1 cellular context compared by ENCODE assay signal in genomic region chr1:169312084-169312954, GRCh38.
TF ChIP-seq lines count a peak whose summit lies in the region.

No MANE protein-coding gene starts in this region.

TF ChIP-seq in K562, 482 proteins besides CTCF, POLR2A, EP300 and RAD21 (continued from another document and continues in another):
- TF ChIP-seq AFF1 (IDR thresholded peaks at IDR 0.05; ENCODE audit: low read depth in 1 of 2, partially characterized antibody in 2 of 2) (peak in 1 of 2 experiments; percentile 80), HNRNPLL (IDR thresholded peaks at IDR 0.05; ENCODE audit: low read depth, low read length, poor library complexity, severe bottlenecking) (no peak), TEAD4 (IDR thresholded peaks at IDR 0.05; ENCODE audit: low read length) (peak; percentile 85), TEAD4 (CRISPR knock-in tag; IDR thresholded peaks at IDR 0.05; ENCODE audit: borderline replicate concordance) (no peak), ZNF830 (CRISPR knock-in tag; IDR thresholded peaks at IDR 0.05) (no peak), SNIP1 (IDR thresholded peaks at IDR 0.05; ENCODE audit: low read depth) (no peak), FOXP1 (CRISPR knock-in tag; IDR thresholded peaks at IDR 0.05) (no peak), KDM1A (IDR thresholded peaks at IDR 0.05) (peak; percentile 83 to 84), ZNF282 (CRISPR knock-in tag; IDR thresholded peaks at IDR 0.05) (no peak), SAFB (IDR thresholded peaks at IDR 0.05; ENCODE audit: borderline replicate concordance, low read depth, low read length) (no peak), CBX1 (IDR thresholded peaks at IDR 0.05; ENCODE audit: low read depth) (no peak), FOXK2 (conservative IDR thresholded peaks at IDR 0.05 in 1 of 2, IDR thresholded peaks at IDR 0.05 in 1 of 2; ENCODE audit: low read depth in 2 of 2) (peak; percentile 65 to 88; a peak in 3 of 4 replicates), RBFOX2 (IDR thresholded peaks at IDR 0.05; ENCODE audit: low read depth, low read length) (no peak), MAX (CRISPR knock-in tag; IDR thresholded peaks at IDR 0.05) (no peak), RB1 (IDR thresholded peaks at IDR 0.05; ENCODE audit: low read depth) (no peak), NUFIP1 (IDR thresholded peaks at IDR 0.05; ENCODE audit: partially characterized antibody) (peak; percentile 22), VEZF1 (CRISPR knock-in tag; IDR thresholded peaks at IDR 0.05) (peak; percentile 57), LARP7 (IDR thresholded peaks at IDR 0.05) (no peak), BDP1 (IDR thresholded peaks at IDR 0.05; ENCODE audit: insufficient read depth, insufficient read length) (no peak), TFAM (CRISPR knock-in tag; conservative IDR thresholded peaks at IDR 0.05) (no peak), ZNF408 (CRISPR knock-in tag; IDR thresholded peaks at IDR 0.05; ENCODE audit: low read depth) (no peak), C11orf30 (IDR thresholded peaks at IDR 0.05; ENCODE audit: low read depth) (peak; percentile 91), ZNF551 (CRISPR knock-in tag; IDR thresholded peaks at IDR 0.05) (no peak), ZNF445 (CRISPR knock-in tag; IDR thresholded peaks at IDR 0.05; ENCODE audit: low read depth) (no peak), TSC22D4 (tag; IDR thresholded peaks at IDR 0.05) (no peak), FOXA3 (CRISPR knock-in tag; conservative IDR thresholded peaks at IDR 0.05 in 1 of 2, IDR thresholded peaks at IDR 0.05 in 1 of 2) (no peak), RBM25 (IDR thresholded peaks at IDR 0.05; ENCODE audit: low read depth, low read length, severe bottlenecking) (no peak), COPS2 (conservative IDR thresholded peaks at IDR 0.05) (no peak), NCOA4 (IDR thresholded peaks at IDR 0.05; ENCODE audit: partially characterized antibody) (no peak), NONO (IDR thresholded peaks at IDR 0.05; ENCODE audit: low read depth in 2 of 2, low read length in 1 of 2) (no peak), KAT8 (IDR thresholded peaks at IDR 0.05; ENCODE audit: low read depth) (no peak), ATF7 (IDR thresholded peaks at IDR 0.05) (peak; percentile 87), BCOR (IDR thresholded peaks at IDR 0.05) (no peak), ASH1L (IDR thresholded peaks at IDR 0.05; ENCODE audit: borderline replicate concordance, low read depth, partially characterized antibody) (no peak), MAFG (tag; conservative IDR thresholded peaks at IDR 0.05) (peak; percentile 91), SREBF1 (IDR thresholded peaks at IDR 0.05; ENCODE audit: borderline replicate concordance, low read depth, low read length) (no peak), EHMT2 (IDR thresholded peaks at IDR 0.05) (peak; percentile 93), ZNF76 (CRISPR knock-in tag; IDR thresholded peaks at IDR 0.05; ENCODE audit: borderline replicate concordance) (no peak), KLF6 (CRISPR knock-in tag; IDR thresholded peaks at IDR 0.05; ENCODE audit: borderline replicate concordance) (no peak), TRIM24 (IDR thresholded peaks at IDR 0.05) (peak; percentile 78 to 79)
- TF ChIP-seq, protein P1, sequence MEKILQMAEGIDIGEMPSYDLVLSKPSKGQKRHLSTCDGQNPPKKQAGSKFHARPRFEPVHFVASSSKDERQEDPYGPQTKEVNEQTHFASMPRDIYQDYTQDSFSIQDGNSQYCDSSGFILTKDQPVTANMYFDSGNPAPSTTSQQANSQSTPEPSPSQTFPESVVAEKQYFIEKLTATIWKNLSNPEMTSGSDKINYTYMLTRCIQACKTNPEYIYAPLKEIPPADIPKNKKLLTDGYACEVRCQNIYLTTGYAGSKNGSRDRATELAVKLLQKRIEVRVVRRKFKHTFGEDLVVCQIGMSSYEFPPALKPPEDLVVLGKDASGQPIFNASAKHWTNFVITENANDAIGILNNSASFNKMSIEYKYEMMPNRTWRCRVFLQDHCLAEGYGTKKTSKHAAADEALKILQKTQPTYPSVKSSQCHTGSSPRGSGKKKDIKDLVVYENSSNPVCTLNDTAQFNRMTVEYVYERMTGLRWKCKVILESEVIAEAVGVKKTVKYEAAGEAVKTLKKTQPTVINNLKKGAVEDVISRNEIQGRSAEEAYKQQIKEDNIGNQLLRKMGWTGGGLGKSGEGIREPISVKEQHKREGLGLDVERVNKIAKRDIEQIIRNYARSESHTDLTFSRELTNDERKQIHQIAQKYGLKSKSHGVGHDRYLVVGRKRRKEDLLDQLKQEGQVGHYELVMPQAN (IDR thresholded peaks at IDR 0.05; ENCODE audit: borderline replicate concordance), result no peak
- TF ChIP-seq, protein P2, sequence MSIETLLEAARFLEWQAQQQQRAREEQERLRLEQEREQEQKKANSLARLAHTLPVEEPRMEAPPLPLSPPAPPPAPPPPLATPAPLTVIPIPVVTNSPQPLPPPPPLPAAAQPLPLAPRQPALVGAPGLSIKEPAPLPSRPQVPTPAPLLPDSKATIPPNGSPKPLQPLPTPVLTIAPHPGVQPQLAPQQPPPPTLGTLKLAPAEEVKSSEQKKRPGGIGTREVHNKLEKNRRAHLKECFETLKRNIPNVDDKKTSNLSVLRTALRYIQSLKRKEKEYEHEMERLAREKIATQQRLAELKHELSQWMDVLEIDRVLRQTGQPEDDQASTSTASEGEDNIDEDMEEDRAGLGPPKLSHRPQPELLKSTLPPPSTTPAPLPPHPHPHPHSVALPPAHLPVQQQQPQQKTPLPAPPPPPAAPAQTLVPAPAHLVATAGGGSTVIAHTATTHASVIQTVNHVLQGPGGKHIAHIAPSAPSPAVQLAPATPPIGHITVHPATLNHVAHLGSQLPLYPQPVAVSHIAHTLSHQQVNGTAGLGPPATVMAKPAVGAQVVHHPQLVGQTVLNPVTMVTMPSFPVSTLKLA (conservative IDR thresholded peaks at IDR 0.05), result peak; percentile 53 to 77; a peak in 3 of 4 replicates
- TF ChIP-seq, protein P3, sequence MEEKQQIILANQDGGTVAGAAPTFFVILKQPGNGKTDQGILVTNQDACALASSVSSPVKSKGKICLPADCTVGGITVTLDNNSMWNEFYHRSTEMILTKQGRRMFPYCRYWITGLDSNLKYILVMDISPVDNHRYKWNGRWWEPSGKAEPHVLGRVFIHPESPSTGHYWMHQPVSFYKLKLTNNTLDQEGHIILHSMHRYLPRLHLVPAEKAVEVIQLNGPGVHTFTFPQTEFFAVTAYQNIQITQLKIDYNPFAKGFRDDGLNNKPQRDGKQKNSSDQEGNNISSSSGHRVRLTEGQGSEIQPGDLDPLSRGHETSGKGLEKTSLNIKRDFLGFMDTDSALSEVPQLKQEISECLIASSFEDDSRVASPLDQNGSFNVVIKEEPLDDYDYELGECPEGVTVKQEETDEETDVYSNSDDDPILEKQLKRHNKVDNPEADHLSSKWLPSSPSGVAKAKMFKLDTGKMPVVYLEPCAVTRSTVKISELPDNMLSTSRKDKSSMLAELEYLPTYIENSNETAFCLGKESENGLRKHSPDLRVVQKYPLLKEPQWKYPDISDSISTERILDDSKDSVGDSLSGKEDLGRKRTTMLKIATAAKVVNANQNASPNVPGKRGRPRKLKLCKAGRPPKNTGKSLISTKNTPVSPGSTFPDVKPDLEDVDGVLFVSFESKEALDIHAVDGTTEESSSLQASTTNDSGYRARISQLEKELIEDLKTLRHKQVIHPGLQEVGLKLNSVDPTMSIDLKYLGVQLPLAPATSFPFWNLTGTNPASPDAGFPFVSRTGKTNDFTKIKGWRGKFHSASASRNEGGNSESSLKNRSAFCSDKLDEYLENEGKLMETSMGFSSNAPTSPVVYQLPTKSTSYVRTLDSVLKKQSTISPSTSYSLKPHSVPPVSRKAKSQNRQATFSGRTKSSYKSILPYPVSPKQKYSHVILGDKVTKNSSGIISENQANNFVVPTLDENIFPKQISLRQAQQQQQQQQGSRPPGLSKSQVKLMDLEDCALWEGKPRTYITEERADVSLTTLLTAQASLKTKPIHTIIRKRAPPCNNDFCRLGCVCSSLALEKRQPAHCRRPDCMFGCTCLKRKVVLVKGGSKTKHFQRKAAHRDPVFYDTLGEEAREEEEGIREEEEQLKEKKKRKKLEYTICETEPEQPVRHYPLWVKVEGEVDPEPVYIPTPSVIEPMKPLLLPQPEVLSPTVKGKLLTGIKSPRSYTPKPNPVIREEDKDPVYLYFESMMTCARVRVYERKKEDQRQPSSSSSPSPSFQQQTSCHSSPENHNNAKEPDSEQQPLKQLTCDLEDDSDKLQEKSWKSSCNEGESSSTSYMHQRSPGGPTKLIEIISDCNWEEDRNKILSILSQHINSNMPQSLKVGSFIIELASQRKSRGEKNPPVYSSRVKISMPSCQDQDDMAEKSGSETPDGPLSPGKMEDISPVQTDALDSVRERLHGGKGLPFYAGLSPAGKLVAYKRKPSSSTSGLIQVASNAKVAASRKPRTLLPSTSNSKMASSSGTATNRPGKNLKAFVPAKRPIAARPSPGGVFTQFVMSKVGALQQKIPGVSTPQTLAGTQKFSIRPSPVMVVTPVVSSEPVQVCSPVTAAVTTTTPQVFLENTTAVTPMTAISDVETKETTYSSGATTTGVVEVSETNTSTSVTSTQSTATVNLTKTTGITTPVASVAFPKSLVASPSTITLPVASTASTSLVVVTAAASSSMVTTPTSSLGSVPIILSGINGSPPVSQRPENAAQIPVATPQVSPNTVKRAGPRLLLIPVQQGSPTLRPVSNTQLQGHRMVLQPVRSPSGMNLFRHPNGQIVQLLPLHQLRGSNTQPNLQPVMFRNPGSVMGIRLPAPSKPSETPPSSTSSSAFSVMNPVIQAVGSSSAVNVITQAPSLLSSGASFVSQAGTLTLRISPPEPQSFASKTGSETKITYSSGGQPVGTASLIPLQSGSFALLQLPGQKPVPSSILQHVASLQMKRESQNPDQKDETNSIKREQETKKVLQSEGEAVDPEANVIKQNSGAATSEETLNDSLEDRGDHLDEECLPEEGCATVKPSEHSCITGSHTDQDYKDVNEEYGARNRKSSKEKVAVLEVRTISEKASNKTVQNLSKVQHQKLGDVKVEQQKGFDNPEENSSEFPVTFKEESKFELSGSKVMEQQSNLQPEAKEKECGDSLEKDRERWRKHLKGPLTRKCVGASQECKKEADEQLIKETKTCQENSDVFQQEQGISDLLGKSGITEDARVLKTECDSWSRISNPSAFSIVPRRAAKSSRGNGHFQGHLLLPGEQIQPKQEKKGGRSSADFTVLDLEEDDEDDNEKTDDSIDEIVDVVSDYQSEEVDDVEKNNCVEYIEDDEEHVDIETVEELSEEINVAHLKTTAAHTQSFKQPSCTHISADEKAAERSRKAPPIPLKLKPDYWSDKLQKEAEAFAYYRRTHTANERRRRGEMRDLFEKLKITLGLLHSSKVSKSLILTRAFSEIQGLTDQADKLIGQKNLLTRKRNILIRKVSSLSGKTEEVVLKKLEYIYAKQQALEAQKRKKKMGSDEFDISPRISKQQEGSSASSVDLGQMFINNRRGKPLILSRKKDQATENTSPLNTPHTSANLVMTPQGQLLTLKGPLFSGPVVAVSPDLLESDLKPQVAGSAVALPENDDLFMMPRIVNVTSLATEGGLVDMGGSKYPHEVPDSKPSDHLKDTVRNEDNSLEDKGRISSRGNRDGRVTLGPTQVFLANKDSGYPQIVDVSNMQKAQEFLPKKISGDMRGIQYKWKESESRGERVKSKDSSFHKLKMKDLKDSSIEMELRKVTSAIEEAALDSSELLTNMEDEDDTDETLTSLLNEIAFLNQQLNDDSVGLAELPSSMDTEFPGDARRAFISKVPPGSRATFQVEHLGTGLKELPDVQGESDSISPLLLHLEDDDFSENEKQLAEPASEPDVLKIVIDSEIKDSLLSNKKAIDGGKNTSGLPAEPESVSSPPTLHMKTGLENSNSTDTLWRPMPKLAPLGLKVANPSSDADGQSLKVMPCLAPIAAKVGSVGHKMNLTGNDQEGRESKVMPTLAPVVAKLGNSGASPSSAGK (IDR thresholded peaks at IDR 0.05), result peak; percentile 79
